Comparison of ENCODE assay signal across 14 cellular contexts in the genomic region with DNA sequence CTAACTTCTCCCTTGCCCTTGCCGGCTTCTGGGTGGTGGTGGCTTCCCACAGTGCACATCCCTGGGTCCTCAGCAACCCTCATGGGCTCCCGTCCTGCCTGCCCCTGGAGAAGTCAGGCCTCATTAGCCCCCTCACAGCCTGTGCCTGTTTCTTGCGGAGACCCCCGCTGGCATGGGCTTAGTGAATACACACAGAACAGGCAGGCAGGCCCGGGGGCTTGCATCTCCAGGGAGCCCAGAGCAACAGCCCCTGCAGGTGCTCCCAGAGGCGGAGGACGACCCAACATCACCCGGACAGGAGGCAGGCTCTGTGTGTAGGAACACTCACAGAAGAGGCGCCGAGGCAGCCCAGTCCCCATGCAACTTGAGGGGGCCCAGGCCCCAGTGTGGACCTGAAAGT. TPM values are rescaled to one million over a fixed set of nuclear protein-coding genes. Genes with fewer than 3 reads are reported as not detected.
DNase-seq lines count a peak whose midpoint lies in the region; ATAC-seq and TF ChIP-seq lines count a peak whose summit lies in the region.
"Had no signal": no experiment of that assay in that cellular context is flagged by ENCODE, and none has a peak within 500 bp of the region (broad histone marks: within the 10 kb centered on the region; RNA-seq: fewer than 3 reads in every experiment).

No MANE protein-coding gene starts in this region.

- H3K9ac ChIP-seq in Loucy (ENCODE audit: low read depth, low read length, poor library complexity, severe bottlenecking): peak overlapping the region; percentile 18

- H3K27me3 ChIP-seq in right cardiac atrium (ENCODE audit: control insufficient read depth, insufficient read depth) (no peaks in the 10 kb centered on the region), Loucy (ENCODE audit: insufficient read depth, low read length, poor library complexity, severe bottlenecking) (no peaks in the 10 kb centered on the region), right lobe of liver (no peaks in the 10 kb centered on the region), body of pancreas (no peaks in the 10 kb centered on the region), tibial nerve (peaks cover 0 to 43% of the 10 kb centered on the region in 2 donors)

- intact Hi-C loops in right cardiac atrium (cut with DNase I) (no loop called here), Right ventricle myocardium superior (cut with DNase I) (no loop called here), right lobe of liver (cut with DNase I) (no loop called here), body of pancreas (cut with DNase I) (no loop called here)

- H2AFZ ChIP-seq in Loucy (ENCODE audit: low read length): no peak overlapping the region

- H3K79me2 ChIP-seq in Loucy (ENCODE audit: insufficient read depth, low read length): no peaks in the 10 kb centered on the region

- H3K36me3 ChIP-seq in Loucy (ENCODE audit: insufficient read depth, low read length) (no peaks in the 10 kb centered on the region), right lobe of liver (no peaks in the 10 kb centered on the region), body of pancreas (replicated peaks in 1 of 2; ENCODE audit: insufficient read depth in 1 of 2, low read depth in 2 of 2) (no peaks in the 10 kb centered on the region), tibial nerve (no peaks in the 10 kb centered on the region)

- no peaks in the 10 kb centered on the region for H4K20me1 ChIP-seq in Loucy (ENCODE audit: insufficient read depth, low read length, poor library complexity, severe bottlenecking)

- TF ChIP-seq POLR2A in right lobe of liver (IDR thresholded peaks at IDR 0.05) (no peak), body of pancreas (IDR thresholded peaks at IDR 0.05) (no peak), tibial nerve (IDR thresholded peaks at IDR 0.05) (no peak)

- H3K9me3 ChIP-seq in right cardiac atrium (ENCODE audit: control insufficient read depth, low read length): no peaks in the 10 kb centered on the region
- no peaks in the 10 kb centered on the region for H3K9me3 ChIP-seq in Loucy (ENCODE audit: insufficient read depth, low read depth, low read length)
- H3K9me3 ChIP-seq in right lobe of liver: no peaks in the 10 kb centered on the region
- H3K9me3 ChIP-seq in body of pancreas: no peaks in the 10 kb centered on the region
- H3K9me3 ChIP-seq in tibial nerve: peaks cover 0 to 9% (median 0%) of the 10 kb centered on the region in 4 donors

- H3K4me2 ChIP-seq in Loucy (ENCODE audit: low read depth, low read length, poor library complexity, severe bottlenecking): peak overlapping the region; percentile 66

- TF ChIP-seq EP300 in tibial nerve (IDR thresholded peaks at IDR 0.05): no peak

- WGBS in right cardiac atrium: 89% methylated on average over 10 of the region's 10 CpGs
- 92% methylated on average over 4 of the region's 10 CpGs for WGBS in right lobe of liver (ENCODE audit: insufficient coverage, low coverage, low lambda C conversion rate, missing lambda C conversion rate)
- 75 to 94% methylated on average over 7 to 10 of the region's 10 CpGs for WGBS in body of pancreas, 2 donors
- WGBS in tibial nerve, 2 donors: 85 to 90% methylated on average over 10 of the region's 10 CpGs

- peaks cover 3% of the 10 kb centered on the region; the same call in 1 of the 2 replicates for H3F3A ChIP-seq in Loucy (ENCODE audit: low read depth)

- no peaks in the 10 kb centered on the region for H3K4me1 ChIP-seq in right cardiac atrium (ENCODE audit: control insufficient read depth, insufficient read depth, low read length)
- H3K4me1 ChIP-seq in Loucy (ENCODE audit: insufficient read depth, low read length, poor library complexity, severe bottlenecking): peaks cover 52% of the 10 kb centered on the region
- no peaks in the 10 kb centered on the region for H3K4me1 ChIP-seq in right lobe of liver
- H3K4me1 ChIP-seq in body of pancreas: no peaks in the 10 kb centered on the region
- no peaks in the 10 kb centered on the region for H3K4me1 ChIP-seq in tibial nerve

- ATAC-seq in right cardiac atrium (no peak), Right ventricle myocardium superior (ENCODE audit: poor library complexity) (no peak), right lobe of liver (peak in 1 of 4 donors; percentile 22), body of pancreas (no peak), GM21737 (IDR thresholded peaks at IDR 0.05; ENCODE audit: unreplicated experiment) (no peak)
- ATAC-seq: CD8-positive, alpha-beta T cell had no signal

- H3K9me2 ChIP-seq in Loucy (replicated peaks; ENCODE audit: low read depth, low read length): no peaks in the 10 kb centered on the region

- no peak overlapping the region for H3K4me3 ChIP-seq in right cardiac atrium (ENCODE audit: low read length)
- peak overlapping the region; percentile 17 for H3K4me3 ChIP-seq in Loucy (ENCODE audit: low read length, poor library complexity, severe bottlenecking)
- H3K4me3 ChIP-seq in right lobe of liver: no peak overlapping the region
- H3K4me3 ChIP-seq in body of pancreas: no peak overlapping the region
- H3K4me3 ChIP-seq in tibial nerve: no peak overlapping the region

- DNase-seq in right cardiac atrium: peak; percentile 8 to 41 (median 16)
- no peak for DNase-seq in Right ventricle myocardium superior
- peak in 2 of 3 donors; percentile 13 to 49 for DNase-seq in right lobe of liver
- no peak for DNase-seq in body of pancreas
- DNase-seq in tibial nerve (ENCODE audit: low spot score in 2 of 2): no peak
- DNase-seq: CD8-positive, alpha-beta T cell; COR-L47; DMS79 treated with DMSO at 0.1 percent for 48 hours; GDM1; GOT3; H9; HFFc6 had no signal

- no peak for TF ChIP-seq CTCF in Loucy (conservative IDR thresholded peaks at IDR 0.05; ENCODE audit: low read length)
- TF ChIP-seq CTCF in right lobe of liver (IDR thresholded peaks at IDR 0.05): no peak
- TF ChIP-seq CTCF in body of pancreas (IDR thresholded peaks at IDR 0.05): no peak
- no peak for TF ChIP-seq CTCF in tibial nerve (IDR thresholded peaks at IDR 0.05)

- H3K27ac ChIP-seq in right cardiac atrium (ENCODE audit: low read length) (no peak overlapping the region), right lobe of liver (no peak overlapping the region), body of pancreas (no peak overlapping the region), tibial nerve (no peak overlapping the region)

RNA-seq across cellular contexts. Expression of gene FBRSL1, which starts 25.1 kb away (rescaled TPM):
- total RNA-seq in right cardiac atrium (10 to 100 TPM; 50.4 to 65.0 (median 54.7) TPM), Right ventricle myocardium superior (58.6 TPM), right lobe of liver (10 to 100 TPM; 16.2 to 27.6 (median 23.3) TPM), body of pancreas (10 to 100 TPM; 29.8 to 50.1 TPM), tibial nerve (10 to 100 TPM; 13.8 to 31.5 (median 16.1) TPM)
- 36.4 TPM for polyA plus RNA-seq in right cardiac atrium

Comparison
In these comparisons a context has a peak if more than half of its experiments do, and no peak if none do; other contexts are left out.
1. DNase-seq: peak in right cardiac atrium (3 of 3) and right lobe of liver (2 of 3); none in Right ventricle myocardium superior (single experiment), body of pancreas (0 of 4) and tibial nerve (0 of 2).